ENCODE assay signal across 21 cellular contexts in genomic region chr1:30713211-30713770, GRCh38. TPM values are rescaled to one million over a fixed set of nuclear protein-coding genes. Genes with fewer than 3 reads are reported as not detected.
"Had no signal": no experiment of that assay in that cellular context is flagged by ENCODE, and none has a peak within 500 bp of the region (broad histone marks: within the 10 kb centered on the region; RNA-seq: fewer than 3 reads in every experiment).

No MANE protein-coding gene starts in this region.

- H3K79me2 ChIP-seq: hepatocyte had no signal

- H3K27me3 ChIP-seq: hepatocyte had no signal

- H3K4me1 ChIP-seq: left ventricle myocardium inferior had no signal

- H3K4me2 ChIP-seq: hepatocyte had no signal

- H2AFZ ChIP-seq: hepatocyte had no signal

- H3K4me3 ChIP-seq: hepatocyte, left ventricle myocardium inferior, mucosa of descending colon had no signal

- H3K27ac ChIP-seq: hepatocyte, left ventricle myocardium inferior had no signal

- H3K36me3 ChIP-seq: left ventricle myocardium inferior had no signal

- DNase-seq: activated CD4-positive, alpha-beta T cell treated with anti-CD3 and anti-CD28 coated beads, Interleukin-2, amount 50 U/mL, for 4 hours; activated CD4-positive, CD25-positive, alpha-beta regulatory T cell treated with anti-CD3 and anti-CD28 coated beads, Interleukin-2, amount 50 U/mL, for 72 hours; activated naive CD4-positive, alpha-beta T cell treated with anti-CD3 and anti-CD28 coated beads for 36 hours; activated naive CD8-positive, alpha-beta T cell treated with anti-CD3 and anti-CD28 coated beads, Interleukin-2, amount 50 U/mL, for 24 hours; aorta; endodermal cell; left ventricle myocardium inferior; mucosa of descending colon; natural killer cell; nucleus accumbens; right cardiac atrium; small intestine; stimulated activated CD4-positive, alpha-beta T cell treated with anti-CD3 and anti-CD28 coated beads, Interleukin-4, amount 100 ng/mL, for 24 hours; stimulated activated naive CD4-positive, alpha-beta T cell treated with Interleukin-2 at 50 U/mL for 16 hours; T-cell; T-helper 9 cell had no signal

RNA-seq across cellular contexts. Expression of gene MATN1, which starts 10.1 kb away (rescaled TPM):
- total RNA-seq: bronchial epithelial cell, endodermal cell, epithelial cell of proximal tubule, left ventricle myocardium inferior, right cardiac atrium had no signal
- polyA plus RNA-seq: aorta had no signal

RNA-seq across cellular contexts. Expression of gene LAPTM5, which starts 44.3 kb away (rescaled TPM):
- total RNA-seq: chondrocyte, endodermal cell, progenitor cell of endocrine pancreas had no signal
